ENCODE assay signal across 8 cellular contexts in genomic region chr3:14651440-14652251, GRCh38. TPM values are rescaled to one million over a fixed set of nuclear protein-coding genes. Genes with fewer than 3 reads are reported as not detected.
DNase-seq lines count a peak whose midpoint lies in the region; ATAC-seq and TF ChIP-seq lines count a peak whose summit lies in the region.

CCDC174 (plus strand) TSS chr3:14651762; CDS start chr3:14651837, 75 bp downstream.

- no peaks in the 10 kb centered on the region for H3K27me3 ChIP-seq in gastroesophageal sphincter
- no peaks in the 10 kb centered on the region for H3K27me3 ChIP-seq in neutrophil

- H3K4me3 ChIP-seq in HFF-Myc (replicated peaks; ENCODE audit: low read depth, low read length), result peak within 1 kb of the TSS; percentile 87
- peak within 1 kb of the TSS; percentile 77 to 89 for H3K4me3 ChIP-seq in gastroesophageal sphincter
- peak within 1 kb of the TSS; percentile 80 to 83 for H3K4me3 ChIP-seq in neutrophil (ENCODE audit: low read depth in 1 of 2, low read length in 1 of 2)

- H3K4me3 Mint-ChIP-seq in activated naive CD4-positive, alpha-beta T cell treated with anti-CD3 and anti-CD28 coated beads for 36 hours, result peak within 1 kb of the TSS; percentile 99

- H3K27ac Mint-ChIP-seq in activated naive CD4-positive, alpha-beta T cell treated with anti-CD3 and anti-CD28 coated beads for 36 hours, result peak within 1 kb of the TSS; percentile 98

- no peaks in the 10 kb centered on the region for H3K9me3 Mint-ChIP-seq in activated naive CD4-positive, alpha-beta T cell treated with anti-CD3 and anti-CD28 coated beads for 36 hours

- peak; percentile 100 for ATAC-seq in gastroesophageal sphincter

- DNase-seq in GM03348 (ENCODE audit: low spot score) (peak; percentile 94), HFF-Myc (ENCODE audit: extremely low read depth, low read depth) (peak; percentile 100), NAMALWA (ENCODE audit: low spot score) (peak; percentile 100), SK-N-DZ (ENCODE audit: low spot score) (peak; percentile 100), substantia nigra (lab: John Stamatoyannopoulos, UW) (peak; percentile 72 to 99 (median 94))
- peak; percentile 97 for DNase-seq in activated naive CD4-positive, alpha-beta T cell treated with anti-CD3 and anti-CD28 coated beads for 36 hours

- H3K9me3 ChIP-seq in gastroesophageal sphincter (no peaks in the 10 kb centered on the region), neutrophil (no peaks in the 10 kb centered on the region)

- no peak for TF ChIP-seq EP300 in gastroesophageal sphincter (IDR thresholded peaks at IDR 0.05)

- H3K36me3 Mint-ChIP-seq in activated naive CD4-positive, alpha-beta T cell treated with anti-CD3 and anti-CD28 coated beads for 36 hours (ENCODE audit: low read depth), result peaks cover 12% of the 10 kb centered on the region

- intact Hi-C loops in activated naive CD4-positive, alpha-beta T cell treated with anti-CD3 and anti-CD28 coated beads for 36 hours (cut with micrococcal nuclease), result loop anchor here (1.0 to 5.0 kb wide), 12 partner anchors 53 to 1639 kb away; partner anchors contain the start of genes CAPN7, CHCHD4, EAF1 and LSM3

- TF ChIP-seq CTCF in HFF-Myc (IDR thresholded peaks at IDR 0.05; ENCODE audit: low read depth, low read length, missing control alignments) (no peak), gastroesophageal sphincter (IDR thresholded peaks at IDR 0.05) (peak in 1 of 4 experiments; percentile 13), neutrophil (IDR thresholded peaks at IDR 0.05) (no peak)

- peak; percentile 49 to 58 for TF ChIP-seq POLR2A in gastroesophageal sphincter (IDR thresholded peaks at IDR 0.05)

- CTCF ChIA-PET in activated naive CD4-positive, alpha-beta T cell treated with anti-CD3 and anti-CD28 coated beads for 36 hours (lab: Charles Lee), result interaction anchor here (1.4 to 1.9 kb wide), 3 partner anchors 17 to 143 kb away, joined by 4 to 7 read pairs (median 6); no protein-coding TSS in a partner anchor

- H3K4me1 ChIP-seq in gastroesophageal sphincter (peaks cover 13 to 32% (median 19%) of the 10 kb centered on the region in 3 donors), neutrophil (ENCODE audit: control insufficient read depth in 1 of 2, insufficient read depth in 1 of 2, low read depth in 1 of 2, low read length in 1 of 2) (peaks cover 14 to 28% of the 10 kb centered on the region in 2 experiments)

- H3K27me3 Mint-ChIP-seq in activated naive CD4-positive, alpha-beta T cell treated with anti-CD3 and anti-CD28 coated beads for 36 hours (ENCODE audit: low read depth), result no peaks in the 10 kb centered on the region

- H3K4me1 Mint-ChIP-seq in activated naive CD4-positive, alpha-beta T cell treated with anti-CD3 and anti-CD28 coated beads for 36 hours (ENCODE audit: low read depth), result peaks cover 38% of the 10 kb centered on the region

- H3K27ac ChIP-seq in gastroesophageal sphincter, result peak within 1 kb of the TSS; percentile 84 to 93 (median 91)
- H3K27ac ChIP-seq in neutrophil, result peak within 1 kb of the TSS; percentile 95
- H3K27ac ChIP-seq in substantia nigra (ENCODE audit: low read depth, low read length, poor library complexity, severe bottlenecking), result peak within 1 kb of the TSS; percentile 67

- H3K36me3 ChIP-seq in gastroesophageal sphincter (peaks cover 4 to 25% of the 10 kb centered on the region in 2 donors), neutrophil (peaks cover 29% of the 10 kb centered on the region)

- 0 to 1% methylated on average over 9 to 15 of the region's 47 CpGs for WGBS in gastroesophageal sphincter (ENCODE audit: low coverage in 1 of 2), 2 donors

RNA-seq across cellular contexts. Expression of gene CCDC174, which starts in this region (rescaled TPM):
- 9.5 and 9.6 TPM in 2 replicates for polyA plus RNA-seq in SK-N-DZ (2014; cell fraction: cytosol; rRNA removed)
- polyA plus RNA-seq in SK-N-DZ (2014; cell fraction: nucleus; rRNA removed), result 27.8 and 30.6 TPM in 2 replicates
- 10 to 100 TPM; 16.1 to 20.7 TPM for total RNA-seq in activated naive CD4-positive, alpha-beta T cell treated with anti-CD3 and anti-CD28 coated beads for 36 hours
- 10 to 100 TPM; 15.8 to 24.0 (median 20.2) TPM for total RNA-seq in gastroesophageal sphincter

Comparison
In these comparisons a context has a peak if more than half of its experiments do, and no peak if none do; other contexts are left out.
1. Peak in every context shown above with its lines: DNase-seq, ATAC-seq, H3K4me3 ChIP-seq and H3K27ac ChIP-seq.